ENCODE assay signal across 14 cellular contexts in genomic region chr11:82756765-82757650, GRCh38. TPM values are rescaled to one million over a fixed set of nuclear protein-coding genes. Genes with fewer than 3 reads are reported as not detected.
A peak's percentile ranks its signal among the peaks of the same experiment; 100 is the strongest.
DNase-seq lines count a peak whose midpoint lies in the region; ATAC-seq, FAIRE-seq and TF ChIP-seq lines count a peak whose summit lies in the region.
"Had no signal": no experiment of that assay in that cellular context is flagged by ENCODE, and none has a peak within 500 bp of the region (broad histone marks: within the 10 kb centered on the region; RNA-seq: fewer than 3 reads in every experiment).

No MANE protein-coding gene starts in this region.

- no peak overlapping the region for H3K14ac ChIP-seq in neuronal stem cell (ENCODE audit: low read length)

- no peaks in the 10 kb centered on the region for H3K79me1 ChIP-seq in neuronal stem cell (ENCODE audit: low read depth, low read length)

- no peak overlapping the region for H3K4ac ChIP-seq in neuronal stem cell (ENCODE audit: low read length)

- no peak overlapping the region for H2BK120ac ChIP-seq in neuronal stem cell (ENCODE audit: low read depth, low read length)

- ATAC-seq in HG02610 (IDR thresholded peaks at IDR 0.05; ENCODE audit: unreplicated experiment) (peak; percentile 42), GM21447 (IDR thresholded peaks at IDR 0.05; ENCODE audit: unreplicated experiment) (no peak), esophagus mucosa (no peak)
- ATAC-seq: foreskin keratinocyte, left cardiac atrium had no signal

- no peak overlapping the region for H2BK12ac ChIP-seq in neuronal stem cell (ENCODE audit: low read length)

- H3K23ac ChIP-seq in neuronal stem cell (ENCODE audit: low read depth, low read length, poor library complexity) = no peak overlapping the region

- no CpG with 5 or more reads among the region's 8 CpGs for WGBS in neuronal stem cell (ENCODE audit: extremely low coverage in 2 of 2, insufficient read length in 2 of 2, insufficient replicate concordance in 1 of 2), 2 donors

- H2AFZ ChIP-seq in neuronal stem cell (ENCODE audit: low read length) = peak overlapping the region; percentile 1
- H2AFZ ChIP-seq: parathyroid adenoma had no signal

- H3K4me2 ChIP-seq in neuronal stem cell (ENCODE audit: insufficient read depth, low read length, poor library complexity, severe bottlenecking) = no peak overlapping the region

- DNase-seq in DMS53 (lab: John Stamatoyannopoulos, UW) (peak; percentile 66), caudate nucleus (lab: John Stamatoyannopoulos, UW) (peak in 46 of 61 donors; percentile 8 to 83 (median 51)), neuronal stem cell (ENCODE audit: low spot score) (peak; percentile 17), GM12892 (ENCODE audit: insufficient read length) (no peak)
- DNase-seq: DMS 273 treated with DMSO at 0.1 percent for 48 hours, foreskin keratinocyte, left cardiac atrium, NCI-H2171 treated with DMSO at 0.1 percent for 48 hours, Right ventricle myocardium superior had no signal

- H4K8ac ChIP-seq in neuronal stem cell (ENCODE audit: low read depth, low read length) = no peak overlapping the region

- peak overlapping the region; percentile 58 for H3K27ac ChIP-seq in caudate nucleus (ENCODE audit: low read depth, low read length)
- H3K27ac ChIP-seq in neuronal stem cell (replicated peaks; ENCODE audit: low read length) = no peak overlapping the region
- H3K27ac ChIP-seq: foreskin keratinocyte, parathyroid adenoma had no signal

- no peak overlapping the region for H3K18ac ChIP-seq in neuronal stem cell (ENCODE audit: low read length)

- H3K9me3 ChIP-seq in neuronal stem cell (replicated peaks in 1 of 2; ENCODE audit: control insufficient read depth in 2 of 2, insufficient read depth in 1 of 2, low read depth in 1 of 2, low read length in 2 of 2) = no peaks in the 10 kb centered on the region

- no peak overlapping the region for H2AK5ac ChIP-seq in neuronal stem cell (ENCODE audit: low read depth, low read length)

- no peak overlapping the region for H4K91ac ChIP-seq in neuronal stem cell (ENCODE audit: low read depth, low read length, poor library complexity)

- peaks cover 0 to 17% (median 3%) of the 10 kb centered on the region in 3 experiments for H3K27me3 ChIP-seq in neuronal stem cell (ENCODE audit: control insufficient read depth in 3 of 3, insufficient read depth in 3 of 3, low read depth in 1 of 3, low read length in 3 of 3)

- H3K4me1 ChIP-seq in neuronal stem cell (ENCODE audit: control insufficient read depth in 2 of 2, insufficient read depth in 1 of 2, low read depth in 1 of 2, low read length in 2 of 2) = peaks cover 0 to 3% of the 10 kb centered on the region in 2 donors
- H3K4me1 ChIP-seq: foreskin keratinocyte, parathyroid adenoma had no signal

- no peak overlapping the region for H2BK15ac ChIP-seq in neuronal stem cell (ENCODE audit: low read length)

- no peak for FAIRE-seq in GM12892 (lab: Jason Lieb, UNC)

- H3K4me3 ChIP-seq in neuronal stem cell (ENCODE audit: low read length in 2 of 2) = no peak overlapping the region

- TF ChIP-seq POLR2A in GM12892 (IDR thresholded peaks at IDR 0.05; ENCODE audit: low read depth, low read length) = no peak

- no peak overlapping the region for H2BK5ac ChIP-seq in neuronal stem cell (ENCODE audit: low read length)

- H3K36me3 ChIP-seq in neuronal stem cell (replicated peaks in 1 of 2; ENCODE audit: control insufficient read depth in 2 of 2, insufficient read depth in 2 of 2, low read length in 2 of 2) = no peaks in the 10 kb centered on the region

- H3K9ac ChIP-seq in neuronal stem cell (ENCODE audit: low read depth, low read length, poor library complexity) = no peak overlapping the region
- H3K9ac ChIP-seq: parathyroid adenoma had no signal

RNA-seq across cellular contexts. Expression of gene FAM181B, which starts 23.3 kb away (rescaled TPM):
- polyA plus RNA-seq in neuronal stem cell (2013, experiment 1 of 2) = not detected
- polyA plus RNA-seq in neuronal stem cell (2013, experiment 2 of 2) = 0.01 TPM
- 0.28 TPM for total RNA-seq in esophagus mucosa
- not detected for polyA plus RNA-seq in GM12892 (2012; ENCODE audit: missing spikeins)
- total RNA-seq: activated T-helper 2 cell treated with anti-CD3 and anti-CD28 coated beads, Interferon-gamma antibody, Interleukin-2, Interleukin-4, amounts not matched to agents 10 μg/mL and 5 μg/mL and 100 μg/mL, durations not matched to agents 14 hours and 24 hours and 36 hours had no signal
